Comparison of ENCODE assay signal across 8 cellular contexts in the genomic region with DNA sequence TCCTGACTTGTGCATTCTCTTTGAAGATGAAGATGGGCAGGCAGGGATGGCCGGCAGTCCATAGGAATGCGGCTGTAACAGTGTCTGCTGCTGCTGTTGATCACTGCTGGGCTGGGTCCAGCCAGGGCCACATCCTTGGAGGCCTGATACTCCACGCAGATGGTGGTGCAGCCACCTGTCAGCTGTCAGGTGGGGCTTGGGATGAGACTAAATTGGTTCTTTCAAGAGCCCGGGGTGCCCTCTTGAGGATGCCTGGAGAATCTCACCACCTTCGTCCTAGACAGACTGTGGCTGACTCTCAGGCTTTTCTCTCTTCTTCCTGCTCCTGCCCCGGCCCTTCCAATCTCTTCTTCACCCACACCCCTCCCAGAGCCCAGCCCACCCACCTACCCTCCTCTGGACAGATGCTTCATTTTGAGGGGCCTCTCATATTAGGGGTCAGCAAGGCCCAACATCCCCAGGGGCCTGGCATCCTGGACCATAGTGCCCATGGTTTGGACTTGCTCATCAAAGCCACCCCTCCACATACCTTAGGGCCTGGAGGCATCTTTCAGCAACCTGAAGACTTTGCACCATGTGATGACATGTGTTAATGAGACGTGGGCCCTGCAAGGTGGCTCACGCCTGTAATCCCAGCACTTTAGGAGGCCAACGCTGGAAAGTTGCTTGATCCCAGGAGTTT. TPM values are rescaled to one million over a fixed set of nuclear protein-coding genes. Genes with fewer than 3 reads are reported as not detected.
DNase-seq lines count a peak whose midpoint lies in the region; ATAC-seq, FAIRE-seq and TF ChIP-seq lines count a peak whose summit lies in the region.
"Had no signal": no experiment of that assay in that cellular context is flagged by ENCODE, and none has a peak within 500 bp of the region (broad histone marks: within the 10 kb centered on the region; RNA-seq: fewer than 3 reads in every experiment).

No MANE protein-coding gene starts in this region.

- DNase-seq in GM12891 (ENCODE audit: insufficient read length, low spot score) (peak; percentile 68), NCI-H1417 (lab: John Stamatoyannopoulos, UW) (peak; percentile 62 to 83 (median 65)), T-helper 1 cell (peak in 4 of 5 donors; percentile 38 to 59 (median 46)), astrocyte of the spinal cord (ENCODE audit: low read depth, low spot score) (peak; percentile 48), kidney tubule cell (ENCODE audit: low spot score) (peak; percentile 69)
- DNase-seq in stimulated activated CD4-positive, alpha-beta T cell treated with anti-CD3 and anti-CD28 coated beads, Interleukin-4, amount 100 ng/mL, for 48 hours (ENCODE audit: low read depth in 2 of 2), result peak; percentile 49 to 51

- TF ChIP-seq POLR2A in GM12891 (IDR thresholded peaks at IDR 0.05; ENCODE audit: low read depth, low read length), result no peak

- in situ Hi-C loops in astrocyte of the spinal cord (cut with HindIII; ENCODE audit: low sequenced_read_pairs), result no loop called here

- peak; percentile 74 for TF ChIP-seq CTCF in astrocyte of the spinal cord (IDR thresholded peaks at IDR 0.05; ENCODE audit: low read depth, low read length)

- no peak for ATAC-seq in GM21360 (IDR thresholded peaks at IDR 0.05; ENCODE audit: unreplicated experiment)

- H3K4me3 ChIP-seq in astrocyte of the spinal cord (ENCODE audit: low read depth, low read length), result no peak overlapping the region
- H3K4me3 ChIP-seq: breast epithelium had no signal

- FAIRE-seq in GM12891 (lab: Jason Lieb, UNC), result peak; percentile 52

TF ChIP-seq in GM12891, 5 proteins besides CTCF, POLR2A, EP300 and RAD21:
- TF ChIP-seq POLR2AphosphoS5 (IDR thresholded peaks at IDR 0.05; ENCODE audit: low read depth, low read length) (no peak), POU2F2 (IDR thresholded peaks at IDR 0.05; ENCODE audit: low read depth, low read length) (no peak), PAX5 (IDR thresholded peaks at IDR 0.05; ENCODE audit: insufficient read depth, low read length, severe bottlenecking) (no peak), SPI1 (IDR thresholded peaks at IDR 0.05; ENCODE audit: low read depth, low read length) (no peak), TAF1 (IDR thresholded peaks at IDR 0.05; ENCODE audit: low read depth, low read length) (no peak)

RNA-seq across cellular contexts. Expression of a gene that starts 19.1 kb away (rescaled TPM):
- polyA plus RNA-seq in GM12891 (2012; ENCODE audit: low read depth, missing spikeins), result 8.6 TPM

RNA-seq across cellular contexts. Expression of a gene that starts 28.9 kb away (rescaled TPM):
- polyA plus RNA-seq in GM12891 (2012; ENCODE audit: low read depth, missing spikeins), result 40.8 TPM

RNA-seq across cellular contexts. Expression of a gene that starts 29.0 kb away (rescaled TPM):
- 0.56 TPM for polyA plus RNA-seq in GM12891 (2012; ENCODE audit: low read depth, missing spikeins)

RNA-seq across cellular contexts. Expression of a gene that starts 38.6 kb away (rescaled TPM):
- polyA plus RNA-seq in GM12891 (2012; ENCODE audit: low read depth, missing spikeins), result 21.0 TPM

RNA-seq across cellular contexts. Expression of a gene that starts 48.5 kb away (rescaled TPM):
- 0.09 TPM for polyA plus RNA-seq in GM12891 (2012; ENCODE audit: low read depth, missing spikeins)
